Comparison of ENCODE assay signal across 25 cellular contexts in genomic region chr6:11271228-11271627, GRCh38. TPM values are rescaled to one million over a fixed set of nuclear protein-coding genes. Genes with fewer than 3 reads are reported as not detected.
DNase-seq lines count a peak whose midpoint lies in the region; ATAC-seq and TF ChIP-seq lines count a peak whose summit lies in the region.
"Had no signal": no experiment of that assay in that cellular context is flagged by ENCODE, and none has a peak within 500 bp of the region (broad histone marks: within the 10 kb centered on the region; RNA-seq: fewer than 3 reads in every experiment).

No MANE protein-coding gene starts in this region.

- intact Hi-C loops in psoas muscle (cut with DNase I), result no loop called here
- intact Hi-C loops in MCF 10A (cut with micrococcal nuclease), result no loop called here
- intact Hi-C loops in breast epithelium (cut with DNase I; ENCODE audit: low total_unique reads), result no loop called here

- WGBS in psoas muscle, 3 donors, result 14 to 53% (median 43%) methylated on average over 1 of the region's 1 CpG
- WGBS in endodermal cell (ENCODE audit: insufficient coverage in 1 of 2, insufficient read length in 1 of 2), 2 experiments, result 92% methylated on average over 1 of the region's 1 CpG; no CpG with 5 or more reads in 1 of the 2 experiments

- H3K4me1 Mint-ChIP-seq in activated naive CD8-positive, alpha-beta T cell treated with anti-CD3 and anti-CD28 coated beads for 36 hours, result peaks cover 14% of the 10 kb centered on the region
- H3K4me1 Mint-ChIP-seq in MCF 10A (ENCODE audit: insufficient read depth, unreplicated experiment) (no peaks in the 10 kb centered on the region), endodermal cell (peaks cover 50% of the 10 kb centered on the region)

- H3K27ac ChIP-seq in psoas muscle (no peak overlapping the region), breast epithelium (no peak overlapping the region), endodermal cell (ENCODE audit: low read depth, low read length) (no peak overlapping the region)
- H3K27ac ChIP-seq: vagina had no signal

- no TSS peak for BruUV-seq in MCF 10A (replicated peaks; lab: Mats Ljungman, UMichigan)

- POLR2A ChIA-PET in MCF 10A (lab: Yijun Ruan, JAX), result no interaction called here

- TF ChIP-seq CTCF in psoas muscle (IDR thresholded peaks at IDR 0.05) (no peak), MCF 10A (IDR thresholded peaks at IDR 0.05; ENCODE audit: unreplicated experiment) (no peak), breast epithelium (IDR thresholded peaks at IDR 0.05) (no peak), endodermal cell (conservative IDR thresholded peaks at IDR 0.05) (no peak)

- DNase-seq in AG08396 (ENCODE audit: low spot score), result peak; percentile 27
- peak; percentile 11 for DNase-seq in M059J (ENCODE audit: low read depth)
- peak; percentile 36 for DNase-seq in fibroblast of the conjunctiva (ENCODE audit: low read depth)
- peak; percentile 23 to 50 for DNase-seq in psoas muscle
- DNase-seq in activated naive CD8-positive, alpha-beta T cell treated with anti-CD3 and anti-CD28 coated beads for 36 hours, result no peak
- DNase-seq in MCF 10A (ENCODE audit: unreplicated experiment), result no peak
- DNase-seq in breast epithelium (ENCODE audit: low spot score in 2 of 2), result no peak
- DNase-seq in endodermal cell, result no peak
- DNase-seq: activated CD4-positive, CD25-positive, alpha-beta regulatory T cell treated with anti-CD3 and anti-CD28 coated beads, Interleukin-2, amount 50 U/mL, for 72 hours; activated naive CD4-positive, alpha-beta T cell treated with Interleukin-2 at 50 U/mL for 16 hours; activated T-cell treated with anti-CD3 and anti-CD28 coated beads, Interleukin-2, amount 50 U/mL, for 1 hour; amygdala; CD4-positive, alpha-beta memory T cell; DMS153; effector CD4-positive, alpha-beta T cell; erythroblast; islet precursor cell; KBM-7; NCI-H1694 treated with DMSO at 0.1 percent for 48 hours; NCI-H345; NCI-H82; nucleus accumbens; Right ventricle myocardium superior; stimulated activated CD4-positive, alpha-beta T cell treated with anti-CD3 and anti-CD28 coated beads, Interleukin-12 subunit alpha, Interleukin-12 subunit beta, amount 100 ng/mL, for 4 hours had no signal

- no peak for TF ChIP-seq POLR2A in breast epithelium (IDR thresholded peaks at IDR 0.05)

- no peak overlapping the region for H3K27ac Mint-ChIP-seq in activated naive CD8-positive, alpha-beta T cell treated with anti-CD3 and anti-CD28 coated beads for 36 hours
- H3K27ac Mint-ChIP-seq in MCF 10A (ENCODE audit: low read depth, unreplicated experiment), result no peak overlapping the region
- no peak overlapping the region for H3K27ac Mint-ChIP-seq in endodermal cell

- no peak overlapping the region for H3K9ac ChIP-seq in endodermal cell (ENCODE audit: extremely low read depth, low read length, poor library complexity, severe bottlenecking)

- H3K36me3 ChIP-seq in psoas muscle (ENCODE audit: insufficient read depth in 1 of 2, low read depth in 1 of 2) (no peaks in the 10 kb centered on the region), breast epithelium (no peaks in the 10 kb centered on the region), endodermal cell (ENCODE audit: control insufficient read depth, insufficient read depth, low read length) (no peaks in the 10 kb centered on the region)
- H3K36me3 ChIP-seq: vagina had no signal

- no peaks in the 10 kb centered on the region for H3K27me3 Mint-ChIP-seq in activated naive CD8-positive, alpha-beta T cell treated with anti-CD3 and anti-CD28 coated beads for 36 hours
- no peaks in the 10 kb centered on the region for H3K27me3 Mint-ChIP-seq in MCF 10A (ENCODE audit: insufficient read depth, unreplicated experiment)
- H3K27me3 Mint-ChIP-seq in endodermal cell (ENCODE audit: insufficient read depth), result no peaks in the 10 kb centered on the region
- H3K27me3 Mint-ChIP-seq: CD4-positive, alpha-beta memory T cell had no signal

- ATAC-seq in psoas muscle, result peak; percentile 32 to 48 (median 40)

- no peak overlapping the region for H3K4me3 Mint-ChIP-seq in activated naive CD8-positive, alpha-beta T cell treated with anti-CD3 and anti-CD28 coated beads for 36 hours
- H3K4me3 Mint-ChIP-seq in MCF 10A (ENCODE audit: unreplicated experiment) (no peak overlapping the region), endodermal cell (no peak overlapping the region)
- H3K4me3 Mint-ChIP-seq: CD4-positive, alpha-beta memory T cell had no signal

- no peaks in the 10 kb centered on the region for H3K4me1 ChIP-seq in psoas muscle
- H3K4me1 ChIP-seq in breast epithelium, result no peaks in the 10 kb centered on the region
- H3K4me1 ChIP-seq in endodermal cell (ENCODE audit: control insufficient read depth, insufficient read depth, low read length), result peaks cover 3% of the 10 kb centered on the region
- H3K4me1 ChIP-seq: vagina had no signal

- H3K27me3 ChIP-seq in psoas muscle (ENCODE audit: insufficient read depth in 3 of 3, low read length in 2 of 3) (no peaks in the 10 kb centered on the region), breast epithelium (no peaks in the 10 kb centered on the region), endodermal cell (ENCODE audit: control insufficient read depth, insufficient read depth, low read length, poor library complexity, severe bottlenecking) (no peaks in the 10 kb centered on the region)
- H3K27me3 ChIP-seq: vagina had no signal

- H3K9me3 Mint-ChIP-seq in activated naive CD8-positive, alpha-beta T cell treated with anti-CD3 and anti-CD28 coated beads for 36 hours, result no peaks in the 10 kb centered on the region
- H3K9me3 Mint-ChIP-seq in MCF 10A (ENCODE audit: unreplicated experiment), result no peaks in the 10 kb centered on the region
- no peaks in the 10 kb centered on the region for H3K9me3 Mint-ChIP-seq in endodermal cell
- H3K9me3 Mint-ChIP-seq: CD4-positive, alpha-beta memory T cell had no signal

- H3K9me3 ChIP-seq in psoas muscle (no peaks in the 10 kb centered on the region), breast epithelium (no peaks in the 10 kb centered on the region), endodermal cell (ENCODE audit: control insufficient read depth, low read length) (no peaks in the 10 kb centered on the region)
- H3K9me3 ChIP-seq: vagina had no signal

- CTCF ChIA-PET in MCF 10A (lab: Yijun Ruan, JAX), result no interaction called here

- H3K4me3 ChIP-seq in psoas muscle, result no peak overlapping the region
- H3K4me3 ChIP-seq in breast epithelium, result no peak overlapping the region
- no peak overlapping the region for H3K4me3 ChIP-seq in endodermal cell (ENCODE audit: low read length)
- H3K4me3 ChIP-seq: vagina had no signal

- peaks cover 33% of the 10 kb centered on the region for H3K36me3 Mint-ChIP-seq in activated naive CD8-positive, alpha-beta T cell treated with anti-CD3 and anti-CD28 coated beads for 36 hours
- no peaks in the 10 kb centered on the region for H3K36me3 Mint-ChIP-seq in MCF 10A (ENCODE audit: insufficient read depth, unreplicated experiment)
- H3K36me3 Mint-ChIP-seq in endodermal cell (ENCODE audit: low read depth), result no peaks in the 10 kb centered on the region

RNA-seq across cellular contexts. Expression of gene NEDD9, which starts 38.8 kb away (rescaled TPM):
- total RNA-seq in M059J (2014; rRNA removed; shearing (Covaris generic)), result 53.5 and 79.4 TPM in 2 replicates
- total RNA-seq in psoas muscle, result 10 to 100 TPM; 11.2 to 15.7 (median 12.8) TPM
- polyA plus RNA-seq in psoas muscle, result 10 to 100 TPM in 1 of 3 donors, 1 to 10 TPM in 2; 9.0 to 11.0 (median 10.0) TPM
- total RNA-seq in activated naive CD8-positive, alpha-beta T cell treated with anti-CD3 and anti-CD28 coated beads for 36 hours, result 10 to 100 TPM; 32.0 to 33.7 TPM
- total RNA-seq in MCF 10A (2022), result 2.2 and 4.4 TPM in 2 replicates
- total RNA-seq in breast epithelium, result 100 to 1,000 TPM in 1 of 3 donors, 10 to 100 TPM in 2; 41.4 to 108 (median 79.2) TPM
- 1 to 10 TPM; 1.7 to 7.4 TPM for total RNA-seq in endodermal cell
- 24.6 TPM for polyA plus RNA-seq in endodermal cell (2013, experiment 1 of 2)
- polyA plus RNA-seq in endodermal cell (2013, experiment 2 of 2), result 26.5 TPM

Comparison
In these comparisons a context has a peak if more than half of its experiments do, and no peak if none do; other contexts are left out.
1. DNase-seq: peak in AG08396 (single experiment), M059J (single experiment), fibroblast of the conjunctiva (single experiment) and psoas muscle (2 of 2); none in activated naive CD8-positive, alpha-beta T cell treated with anti-CD3 and anti-CD28 coated beads for 36 hours (single experiment), MCF 10A (single experiment), breast epithelium (0 of 2) and endodermal cell (single experiment).